In the genomic region with DNA sequence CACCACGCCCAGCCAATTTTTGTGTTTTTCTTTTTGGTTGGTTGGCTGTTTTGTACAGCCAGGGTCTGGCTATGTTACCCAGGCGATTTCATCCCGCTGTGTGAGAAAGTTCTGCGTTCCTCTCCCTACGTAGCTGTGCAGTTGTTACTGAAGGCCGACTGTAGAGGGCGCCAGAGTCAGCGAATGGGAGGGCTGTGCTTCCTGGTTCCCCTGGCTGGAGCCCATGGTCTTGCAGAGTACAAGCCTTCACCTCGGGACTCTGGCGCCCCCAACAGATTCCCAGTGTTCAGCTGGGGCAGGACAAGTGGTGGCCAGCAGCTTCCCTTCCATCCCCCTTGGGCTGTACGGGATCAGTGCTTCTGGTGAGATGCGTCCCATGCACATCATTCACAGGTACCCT, we compare ENCODE assay signal across 9 cellular contexts. TPM values are rescaled to one million over a fixed set of nuclear protein-coding genes. Genes with fewer than 3 reads are reported as not detected.
DNase-seq lines count a peak whose midpoint lies in the region; ATAC-seq and TF ChIP-seq lines count a peak whose summit lies in the region.
"Had no signal": no experiment of that assay in that cellular context is flagged by ENCODE, and none has a peak within 500 bp of the region (broad histone marks: within the 10 kb centered on the region; RNA-seq: fewer than 3 reads in every experiment).

No MANE protein-coding gene starts in this region.

- no peaks in the 10 kb centered on the region for H3K9me3 Mint-ChIP-seq in CD4-positive, CD25-positive, alpha-beta regulatory T cell
- H3K9me3 Mint-ChIP-seq: central memory CD8-positive, alpha-beta T cell had no signal

- H3K9me2 ChIP-seq in OCI-LY1 (ENCODE audit: low read depth, low read length): no peaks in the 10 kb centered on the region

- peak in 2 of 3 donors; percentile 11 to 22 for DNase-seq in CD4-positive, CD25-positive, alpha-beta regulatory T cell
- DNase-seq in fibroblast of mammary gland (ENCODE audit: low read depth) (peak; percentile 1), T-helper 17 cell (no peak), NCI-H226 (no peak)

- H3K27ac Mint-ChIP-seq in CD4-positive, CD25-positive, alpha-beta regulatory T cell: no peak overlapping the region
- H3K27ac Mint-ChIP-seq in T-helper 17 cell: no peak overlapping the region

- H3K9ac ChIP-seq in OCI-LY1 (ENCODE audit: low read length): no peak overlapping the region

- H3K4me3 ChIP-seq in CD4-positive, CD25-positive, alpha-beta regulatory T cell (ENCODE audit: low read depth, low read length): no peak overlapping the region
- H3K4me3 ChIP-seq in OCI-LY1 (ENCODE audit: low read depth, low read length, poor library complexity, severe bottlenecking): no peak overlapping the region
- H3K4me3 ChIP-seq in fibroblast of mammary gland (ENCODE audit: control insufficient read depth, low read depth, low read length): no peak overlapping the region

- ATAC-seq in CD4-positive, CD25-positive, alpha-beta regulatory T cell (ENCODE audit: low read depth in 2 of 2): no peak
- ATAC-seq in GM21390 (IDR thresholded peaks at IDR 0.05; ENCODE audit: unreplicated experiment) (peak; percentile 48), GM18873 (IDR thresholded peaks at IDR 0.05; ENCODE audit: low FRiP score, unreplicated experiment) (no peak), T-helper 17 cell (no peak), GM18909 (IDR thresholded peaks at IDR 0.05; ENCODE audit: poor library complexity, unreplicated experiment) (no peak)

- H3K4me2 ChIP-seq in OCI-LY1 (ENCODE audit: low read length): no peak overlapping the region

- H3K4me1 ChIP-seq in CD4-positive, CD25-positive, alpha-beta regulatory T cell (ENCODE audit: control insufficient read depth, insufficient read depth, low read length, poor library complexity, severe bottlenecking): no peaks in the 10 kb centered on the region
- H3K4me1 ChIP-seq in OCI-LY1 (ENCODE audit: insufficient read depth, low read length, severe bottlenecking): no peaks in the 10 kb centered on the region

- H3F3A ChIP-seq in OCI-LY1 (ENCODE audit: insufficient read depth, low read length): no peaks in the 10 kb centered on the region

- H3K36me3 ChIP-seq in CD4-positive, CD25-positive, alpha-beta regulatory T cell (ENCODE audit: control insufficient read depth, insufficient read depth, low read length): no peaks in the 10 kb centered on the region
- no peaks in the 10 kb centered on the region for H3K36me3 ChIP-seq in OCI-LY1 (ENCODE audit: insufficient read depth, low read length)

- no peak overlapping the region for H3K4me3 Mint-ChIP-seq in CD4-positive, CD25-positive, alpha-beta regulatory T cell
- no peak overlapping the region for H3K4me3 Mint-ChIP-seq in T-helper 17 cell
- H3K4me3 Mint-ChIP-seq: central memory CD8-positive, alpha-beta T cell had no signal

- no peak overlapping the region for H2AFZ ChIP-seq in OCI-LY1 (ENCODE audit: low read length)

- no peaks in the 10 kb centered on the region for H3K27me3 ChIP-seq in CD4-positive, CD25-positive, alpha-beta regulatory T cell (ENCODE audit: control insufficient read depth, insufficient read depth, low read length)
- H3K27me3 ChIP-seq in OCI-LY1 (ENCODE audit: insufficient read depth, low read length): no peaks in the 10 kb centered on the region

- no peaks in the 10 kb centered on the region for H3K36me3 Mint-ChIP-seq in CD4-positive, CD25-positive, alpha-beta regulatory T cell
- H3K36me3 Mint-ChIP-seq in T-helper 17 cell (ENCODE audit: low read depth): no peaks in the 10 kb centered on the region

- H3K27me3 Mint-ChIP-seq in CD4-positive, CD25-positive, alpha-beta regulatory T cell: no peaks in the 10 kb centered on the region
- H3K27me3 Mint-ChIP-seq in T-helper 17 cell: no peaks in the 10 kb centered on the region
- H3K27me3 Mint-ChIP-seq: central memory CD8-positive, alpha-beta T cell had no signal

- H3K9me3 ChIP-seq in CD4-positive, CD25-positive, alpha-beta regulatory T cell (ENCODE audit: control insufficient read depth in 2 of 2, low read length in 2 of 2): no peaks in the 10 kb centered on the region
- no peaks in the 10 kb centered on the region for H3K9me3 ChIP-seq in OCI-LY1 (ENCODE audit: low read length)
- no peaks in the 10 kb centered on the region for H3K9me3 ChIP-seq in T-helper 17 cell (ENCODE audit: control insufficient read depth, low read length, poor library complexity, severe bottlenecking)

- TF ChIP-seq CTCF in OCI-LY1 (IDR thresholded peaks at IDR 0.05; ENCODE audit: low read length) (peak; percentile 49; the same call in 1 of the 2 replicates), fibroblast of mammary gland (conservative IDR thresholded peaks at IDR 0.05; ENCODE audit: control insufficient read depth, insufficient read depth, low read depth, low read length) (no peak)

- H4K20me1 ChIP-seq in OCI-LY1 (ENCODE audit: insufficient read depth, low read length): no peaks in the 10 kb centered on the region

- H3K79me2 ChIP-seq in OCI-LY1 (ENCODE audit: insufficient read depth, low read length): no peaks in the 10 kb centered on the region

- no peaks in the 10 kb centered on the region for H3K4me1 Mint-ChIP-seq in CD4-positive, CD25-positive, alpha-beta regulatory T cell
- H3K4me1 Mint-ChIP-seq in T-helper 17 cell: no peaks in the 10 kb centered on the region
- H3K4me1 Mint-ChIP-seq: central memory CD8-positive, alpha-beta T cell had no signal

- H3K27ac ChIP-seq in CD4-positive, CD25-positive, alpha-beta regulatory T cell (ENCODE audit: insufficient read depth, low read length, poor library complexity, severe bottlenecking): no peak overlapping the region
- H3K27ac ChIP-seq in OCI-LY1 (ENCODE audit: low read depth, low read length, poor library complexity, severe bottlenecking): no peak overlapping the region

RNA-seq across cellular contexts. Expression of gene CT45A1, which starts 5.6 kb away (rescaled TPM):
- total RNA-seq in CD4-positive, CD25-positive, alpha-beta regulatory T cell: not detected
- not detected for polyA plus RNA-seq in CD4-positive, CD25-positive, alpha-beta regulatory T cell
- total RNA-seq in T-helper 17 cell: not detected

Comparison
In these comparisons a context has a peak if more than half of its experiments do, and no peak if none do; other contexts are left out.
1. DNase-seq: peak in CD4-positive, CD25-positive, alpha-beta regulatory T cell (2 of 3) and fibroblast of mammary gland (single experiment); none in T-helper 17 cell (0 of 3) and NCI-H226 (single experiment).